ENCODE assay signal across 29 cellular contexts in genomic region chr3:4731543-4732111, GRCh38.
DNase-seq lines count a peak whose midpoint lies in the region; ATAC-seq and TF ChIP-seq lines count a peak whose summit lies in the region.
"Had no signal": no experiment of that assay in that cellular context is flagged by ENCODE, and none has a peak within 500 bp of the region (broad histone marks: within the 10 kb centered on the region; RNA-seq: fewer than 3 reads in every experiment).

No MANE protein-coding gene starts in this region.

- no peak for TF ChIP-seq CTCF in colonic mucosa (IDR thresholded peaks at IDR 0.05)

- H3K4me3 Mint-ChIP-seq in stimulated activated naive CD8-positive, alpha-beta T cell treated with anti-CD3 and anti-CD28 coated beads, Interleukin-15, Interleukin-2, amounts not matched to agents 100 ng/mL and 50 ng/mL, for 24 hours, result no peak overlapping the region
- no peak overlapping the region for H3K4me3 Mint-ChIP-seq in stimulated activated naive CD8-positive, alpha-beta T cell treated with anti-CD3 and anti-CD28 coated beads, Interleukin-15, amount 100 ng/mL, for 72 hours
- H3K4me3 Mint-ChIP-seq in naive thymus-derived CD8-positive, alpha-beta T cell, result no peak overlapping the region
- H3K4me3 Mint-ChIP-seq: activated naive CD8-positive, alpha-beta T cell; CD4-positive, CD25-positive, alpha-beta regulatory T cell had no signal

- no peak for ATAC-seq in stimulated activated naive CD8-positive, alpha-beta T cell treated with anti-CD3 and anti-CD28 coated beads, Interleukin-15, amount 100 ng/mL, for 72 hours
- no peak for ATAC-seq in naive thymus-derived CD8-positive, alpha-beta T cell
- ATAC-seq in HG02870 (IDR thresholded peaks at IDR 0.05; ENCODE audit: unreplicated experiment), result no peak

- no peak overlapping the region for H3K9ac ChIP-seq in colonic mucosa (ENCODE audit: low read depth in 2 of 2, low read length in 2 of 2)

- H3K4me1 Mint-ChIP-seq in stimulated activated naive CD8-positive, alpha-beta T cell treated with anti-CD3 and anti-CD28 coated beads, Interleukin-15, Interleukin-2, amounts not matched to agents 100 ng/mL and 50 ng/mL, for 24 hours (ENCODE audit: low read depth), result peaks cover 25% of the 10 kb centered on the region
- H3K4me1 Mint-ChIP-seq in stimulated activated naive CD8-positive, alpha-beta T cell treated with anti-CD3 and anti-CD28 coated beads, Interleukin-15, amount 100 ng/mL, for 72 hours, result peaks cover 72% of the 10 kb centered on the region
- peaks cover 13 to 46% (median 28%) of the 10 kb centered on the region in 4 donors for H3K4me1 Mint-ChIP-seq in naive thymus-derived CD8-positive, alpha-beta T cell

- H3K27ac Mint-ChIP-seq in stimulated activated naive CD8-positive, alpha-beta T cell treated with anti-CD3 and anti-CD28 coated beads, Interleukin-15, Interleukin-2, amounts not matched to agents 100 ng/mL and 50 ng/mL, for 24 hours, result peak overlapping the region; percentile 17
- no peak overlapping the region for H3K27ac Mint-ChIP-seq in stimulated activated naive CD8-positive, alpha-beta T cell treated with anti-CD3 and anti-CD28 coated beads, Interleukin-15, amount 100 ng/mL, for 72 hours
- H3K27ac Mint-ChIP-seq in naive thymus-derived CD8-positive, alpha-beta T cell, result peak overlapping the region in 6 of 10 donors; percentile 5 to 55 (median 19)
- H3K27ac Mint-ChIP-seq: activated naive CD8-positive, alpha-beta T cell; CD4-positive, CD25-positive, alpha-beta regulatory T cell had no signal

- in situ Hi-C loops in HAP-1 (cut with MboI; ENCODE audit: low sequenced_read_pairs), result no loop called here

- H3K9me3 Mint-ChIP-seq in stimulated activated naive CD8-positive, alpha-beta T cell treated with anti-CD3 and anti-CD28 coated beads, Interleukin-15, Interleukin-2, amounts not matched to agents 100 ng/mL and 50 ng/mL, for 24 hours, result no peaks in the 10 kb centered on the region
- no peaks in the 10 kb centered on the region for H3K9me3 Mint-ChIP-seq in stimulated activated naive CD8-positive, alpha-beta T cell treated with anti-CD3 and anti-CD28 coated beads, Interleukin-15, amount 100 ng/mL, for 72 hours
- no peaks in the 10 kb centered on the region for H3K9me3 Mint-ChIP-seq in naive thymus-derived CD8-positive, alpha-beta T cell
- H3K9me3 Mint-ChIP-seq: CD4-positive, CD25-positive, alpha-beta regulatory T cell; nephron progenitor cell had no signal

- no peaks in the 10 kb centered on the region for H3K4me1 ChIP-seq in colonic mucosa
- H3K4me1 ChIP-seq in HAP-1, result no peaks in the 10 kb centered on the region
- H3K4me1 ChIP-seq: uterus had no signal

- H3K27me3 Mint-ChIP-seq in stimulated activated naive CD8-positive, alpha-beta T cell treated with anti-CD3 and anti-CD28 coated beads, Interleukin-15, Interleukin-2, amounts not matched to agents 100 ng/mL and 50 ng/mL, for 24 hours, result no peaks in the 10 kb centered on the region
- H3K27me3 Mint-ChIP-seq in stimulated activated naive CD8-positive, alpha-beta T cell treated with anti-CD3 and anti-CD28 coated beads, Interleukin-15, amount 100 ng/mL, for 72 hours, result no peaks in the 10 kb centered on the region
- no peaks in the 10 kb centered on the region for H3K27me3 Mint-ChIP-seq in naive thymus-derived CD8-positive, alpha-beta T cell
- H3K27me3 Mint-ChIP-seq: activated naive CD8-positive, alpha-beta T cell; CD4-positive, CD25-positive, alpha-beta regulatory T cell had no signal

- intact Hi-C loops in colonic mucosa (cut with DNase I), result no loop called here

- H3K4me3 ChIP-seq in colonic mucosa (no peak overlapping the region), H7 (ENCODE audit: insufficient read depth, low read depth, low read length) (no peak overlapping the region), HAP-1 (no peak overlapping the region)
- H3K4me3 ChIP-seq: esophagus muscularis mucosa, SJCRH30, uterus had no signal

- H3K9me3 ChIP-seq in colonic mucosa (no peaks in the 10 kb centered on the region), HAP-1 (no peaks in the 10 kb centered on the region)
- H3K9me3 ChIP-seq: esophagus muscularis mucosa, SJCRH30, uterus had no signal

- POLR2A ChIA-PET in naive thymus-derived CD8-positive, alpha-beta T cell (lab: Charles Lee), result no interaction called here

- H3K27me3 ChIP-seq in colonic mucosa (no peaks in the 10 kb centered on the region), H7 (ENCODE audit: control insufficient read depth, insufficient read depth, low read length) (no peaks in the 10 kb centered on the region), HAP-1 (ENCODE audit: low read depth) (no peaks in the 10 kb centered on the region)
- H3K27me3 ChIP-seq: esophagus muscularis mucosa, SJCRH30, uterus had no signal

- H3K36me3 Mint-ChIP-seq in stimulated activated naive CD8-positive, alpha-beta T cell treated with anti-CD3 and anti-CD28 coated beads, Interleukin-15, Interleukin-2, amounts not matched to agents 100 ng/mL and 50 ng/mL, for 24 hours (ENCODE audit: low read depth), result peaks cover 72% of the 10 kb centered on the region
- H3K36me3 Mint-ChIP-seq in naive thymus-derived CD8-positive, alpha-beta T cell, result peaks cover 0 to 42% (median 0%) of the 10 kb centered on the region in 3 donors

- H3K36me3 ChIP-seq in colonic mucosa (no peaks in the 10 kb centered on the region), H7 (replicated peaks; ENCODE audit: control insufficient read depth, insufficient read depth, low read length) (no peaks in the 10 kb centered on the region), HAP-1 (replicated peaks) (no peaks in the 10 kb centered on the region)
- H3K36me3 ChIP-seq: SJCRH30, uterus had no signal

- DNase-seq in stimulated activated naive CD8-positive, alpha-beta T cell treated with anti-CD3 and anti-CD28 coated beads, Interleukin-15, amount 100 ng/mL, for 72 hours, result no peak
- no peak for DNase-seq in naive thymus-derived CD8-positive, alpha-beta T cell
- DNase-seq in colonic mucosa, result no peak
- DNase-seq in H7, result no peak
- no peak for DNase-seq in HAP-1 (ENCODE audit: low spot score in 2 of 2)
- DNase-seq: activated CD4-positive, alpha-beta T cell treated with anti-CD3 and anti-CD28 coated beads, Interleukin-2, amount 50 U/mL, for 1 hour; activated CD4-positive, CD25-positive, alpha-beta regulatory T cell; AML-193; CD4-positive, CD25-positive, alpha-beta regulatory T cell; dermis blood vessel endothelial cell; DMS79 treated with DMSO at 0.1 percent for 48 hours; foreskin fibroblast; GF-D8; head of caudate nucleus; IMR-90; NCI-H1092; NCI-H187; nephron progenitor cell; RPMI8226; SJCRH30; stimulated activated CD4-positive, alpha-beta T cell treated with anti-CD3 and anti-CD28 coated beads, Interleukin-4, amount 100 ng/mL, for 24 hours; SW 1271; T1000; uterus had no signal

- H3K27ac ChIP-seq in cingulate gyrus (ENCODE audit: low read depth, low read length) (peak overlapping the region; percentile 76), colonic mucosa (no peak overlapping the region)
- H3K27ac ChIP-seq: SJCRH30 had no signal

Comparison
In these comparisons a context has a peak if more than half of its experiments do, and no peak if none do; other contexts are left out.
1. H3K27ac Mint-ChIP-seq: peak in stimulated activated naive CD8-positive, alpha-beta T cell treated with anti-CD3 and anti-CD28 coated beads, Interleukin-15, Interleukin-2, amounts not matched to agents 100 ng/mL and 50 ng/mL, for 24 hours (single experiment) and naive thymus-derived CD8-positive, alpha-beta T cell (6 of 10); none in stimulated activated naive CD8-positive, alpha-beta T cell treated with anti-CD3 and anti-CD28 coated beads, Interleukin-15, amount 100 ng/mL, for 72 hours (0 of 2).